ENCODE assay signal across 4 cellular contexts in genomic region chr12:27132118-27132517, GRCh38. TPM values are rescaled to one million over a fixed set of nuclear protein-coding genes. Genes with fewer than 3 reads are reported as not detected.
"Had no signal": no experiment of that assay in that cellular context is flagged by ENCODE, and none has a peak within 500 bp of the region (broad histone marks: within the 10 kb centered on the region; RNA-seq: fewer than 3 reads in every experiment).

No MANE protein-coding gene starts in this region.

RNA-seq across cellular contexts. Expression of gene C12orf71, which starts 49.7 kb away (rescaled TPM):
- polyA plus RNA-seq: adipose tissue, adrenal gland, aorta, cardiac muscle cell had no signal
